In the genomic region with DNA sequence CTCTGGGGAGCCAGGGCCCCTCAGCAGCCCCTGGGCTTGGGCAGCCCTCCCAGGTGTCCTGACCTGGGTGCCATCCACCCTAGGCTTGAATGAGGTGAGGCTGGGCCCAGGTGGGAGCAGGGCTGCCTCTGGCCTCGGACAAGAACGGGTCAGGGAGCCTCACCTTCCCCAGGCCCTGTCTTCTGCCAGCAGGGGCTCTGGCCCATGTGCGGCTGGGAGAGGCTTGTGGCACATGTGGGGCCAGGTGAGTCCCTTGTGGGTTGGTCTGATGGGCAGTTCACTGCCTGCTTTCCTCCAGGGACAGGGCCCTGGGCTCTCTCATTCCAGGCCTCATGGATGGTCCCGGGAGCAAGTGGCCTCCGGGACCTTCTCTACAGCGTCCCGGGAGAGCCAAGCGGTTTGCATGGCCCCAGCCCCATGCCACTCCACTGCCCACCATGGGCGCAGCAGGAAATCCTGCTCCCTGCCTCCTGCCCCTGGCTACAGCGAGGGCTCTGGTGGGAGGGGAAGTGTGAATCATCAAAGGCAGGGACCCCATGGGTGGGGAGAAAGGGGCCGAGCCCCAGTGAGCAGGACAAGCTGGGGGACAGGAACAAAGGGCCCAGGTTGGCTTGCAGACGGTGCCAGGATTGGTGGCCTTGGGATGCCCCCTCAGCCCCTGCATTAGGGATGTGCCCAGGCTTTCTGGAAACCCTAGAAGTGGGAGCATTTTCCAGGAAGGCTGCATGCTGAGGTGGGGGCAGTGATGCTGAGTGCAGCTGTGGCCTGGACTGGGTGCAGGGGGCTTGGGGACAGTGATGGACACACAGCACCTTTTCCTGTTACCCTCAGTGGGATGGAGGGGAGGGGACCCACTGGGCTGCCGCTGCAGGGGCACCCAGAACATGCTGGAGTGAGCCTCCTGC, we compare ENCODE assay signal across 17 cellular contexts. TPM values are rescaled to one million over a fixed set of nuclear protein-coding genes. Genes with fewer than 3 reads are reported as not detected.
DNase-seq lines count a peak whose midpoint lies in the region; ATAC-seq and TF ChIP-seq lines count a peak whose summit lies in the region.
"Had no signal": no experiment of that assay in that cellular context is flagged by ENCODE, and none has a peak within 500 bp of the region (broad histone marks: within the 10 kb centered on the region; RNA-seq: fewer than 3 reads in every experiment).

No MANE protein-coding gene starts in this region.

- no peak overlapping the region for H2BK120ac ChIP-seq in IMR-90 (ENCODE audit: low read depth, low read length)

- no peak overlapping the region for H2AFZ ChIP-seq in IMR-90 (replicated peaks; ENCODE audit: low read length, poor library complexity)

- H3K23ac ChIP-seq in IMR-90 (ENCODE audit: low read depth, low read length): no peak overlapping the region

- H3K14ac ChIP-seq in IMR-90 (replicated peaks; ENCODE audit: low read depth, low read length): no peak overlapping the region

- H3K4ac ChIP-seq in IMR-90 (ENCODE audit: low read depth, low read length): no peak overlapping the region

- 100% methylated on average over 1 of the region's 13 CpGs; no CpG with 5 or more reads in 1 of the 2 experiments for WGBS in IMR-90 (ENCODE audit: extremely low coverage in 2 of 2, insufficient read length in 1 of 2), 2 experiments
- 74 to 77% methylated on average over 12 of the region's 13 CpGs for WGBS in tibial nerve, 2 donors

- H4K91ac ChIP-seq in IMR-90 (ENCODE audit: insufficient read depth, low read depth, low read length): no peak overlapping the region

- no peak overlapping the region for H3K56ac ChIP-seq in IMR-90 (ENCODE audit: extremely low read depth, insufficient read depth, low read length)

- H3K36me3 ChIP-seq in IMR-90 (ENCODE audit: control insufficient read depth, insufficient read depth, low read length): peaks cover 41% of the 10 kb centered on the region
- peaks cover 0 to 85% (median 0%) of the 10 kb centered on the region in 3 donors for H3K36me3 ChIP-seq in tibial nerve
- H3K36me3 ChIP-seq: SJCRH30 had no signal

- TF ChIP-seq CTCF in IMR-90 (conservative IDR thresholded peaks at IDR 0.05; ENCODE audit: low read depth, low read length) (no peak), tibial nerve (IDR thresholded peaks at IDR 0.05) (no peak)

- H4K5ac ChIP-seq in IMR-90 (ENCODE audit: low read depth, low read length): no peak overlapping the region

- no peak for TF ChIP-seq RAD21 in IMR-90 (IDR thresholded peaks at IDR 0.05; ENCODE audit: low read length)

- CTCF ChIA-PET in IMR-90 (lab: Yijun Ruan, JAX): no interaction called here

- H3K9ac ChIP-seq in IMR-90 (ENCODE audit: low read depth, low read length): no peak overlapping the region

- intact Hi-C loops in IMR-90 (cut with micrococcal nuclease): no loop called here
- intact Hi-C loops in left colon (cut with DNase I, micrococcal nuclease): no loop called here

- POLR2A ChIA-PET in IMR-90 (lab: Charles Lee; ENCODE audit: unreplicated experiment): no interaction called here

- no peak overlapping the region for H4K8ac ChIP-seq in IMR-90 (ENCODE audit: low read depth in 2 of 2, low read length in 2 of 2)

- in situ Hi-C loops in IMR-90 (cut with MboI; ENCODE audit: low sequenced_read_pairs): no loop called here

- peaks cover 20% of the 10 kb centered on the region for H3K9me1 ChIP-seq in IMR-90 (ENCODE audit: insufficient read depth, low read length)

- H2BK20ac ChIP-seq in IMR-90 (ENCODE audit: low read depth, low read length): no peak overlapping the region

- no peak for ATAC-seq in IMR-90 (ENCODE audit: low read depth)
- peak; percentile 1 for ATAC-seq in left lobe of liver
- no peak for ATAC-seq in left colon
- no peak for ATAC-seq in GM21381 (IDR thresholded peaks at IDR 0.05; ENCODE audit: unreplicated experiment)
- ATAC-seq: activated T-cell treated with anti-CD3 and anti-CD28 coated beads, Interleukin-2, amount 50 U/mL, for 4 hours; CD8-positive, alpha-beta T cell; esophagus mucosa; stimulated activated naive CD8-positive, alpha-beta T cell treated with anti-CD3 and anti-CD28 coated beads, Interleukin-15, amount 100 ng/mL, for 72 hours had no signal

- H3K4me1 ChIP-seq in IMR-90 (ENCODE audit: control insufficient read depth, insufficient read depth, low read length) (peaks cover 29% of the 10 kb centered on the region), tibial nerve (peaks cover 0 to 97% (median 35%) of the 10 kb centered on the region in 4 donors)

- no peak overlapping the region for H3K4me2 ChIP-seq in IMR-90 (ENCODE audit: low read depth, low read length)

- peaks cover 0 to 89% of the 10 kb centered on the region in 2 experiments; a peak in 2 of 4 replicates for H3K79me1 ChIP-seq in IMR-90 (ENCODE audit: low read depth in 1 of 2, low read length in 2 of 2)

- peaks cover 83% of the 10 kb centered on the region for H4K20me1 ChIP-seq in IMR-90 (ENCODE audit: insufficient read depth, low read length)

- H2AK9ac ChIP-seq in IMR-90 (replicated peaks; ENCODE audit: low read depth, low read length, poor library complexity): peak overlapping the region; percentile 82

- H3K9me3 ChIP-seq in IMR-90 (ENCODE audit: control insufficient read depth, insufficient read depth, low read length) (no peaks in the 10 kb centered on the region), tibial nerve (no peaks in the 10 kb centered on the region)
- H3K9me3 ChIP-seq: SJCRH30 had no signal

- H3K27me3 ChIP-seq in IMR-90 (ENCODE audit: control insufficient read depth, insufficient read depth, low read length): no peaks in the 10 kb centered on the region
- no peaks in the 10 kb centered on the region for H3K27me3 ChIP-seq in tibial nerve
- H3K27me3 ChIP-seq: SJCRH30 had no signal

- TF ChIP-seq POLR2A in IMR-90 (IDR thresholded peaks at IDR 0.05; ENCODE audit: low read depth, low read length) (0 out of 2 replicates have a peak, but pooled peaks have one; percentile 16), tibial nerve (IDR thresholded peaks at IDR 0.05) (no peak)

- DNase-seq in IMR-90: no peak
- no peak for DNase-seq in left lobe of liver (ENCODE audit: low spot score)
- no peak for DNase-seq in tibial nerve (ENCODE audit: low spot score in 2 of 2)
- no peak for DNase-seq in left colon
- DNase-seq in NCI-H69 (lab: John Stamatoyannopoulos, UW): no peak
- DNase-seq: activated CD4-positive, alpha-beta T cell treated with anti-CD3 and anti-CD28 coated beads, Interleukin-2, amount 50 U/mL, for 48 hours; activated T-cell treated with anti-CD3 and anti-CD28 coated beads, Interleukin-2, amount 50 U/mL, for 4 hours; CD8-positive, alpha-beta T cell; cortex of kidney; hippocampal formation; NCI-H1436; NCI-H446; SJCRH30; stimulated activated naive CD8-positive, alpha-beta T cell treated with anti-CD3 and anti-CD28 coated beads, Interleukin-15, amount 100 ng/mL, for 72 hours had no signal

- H2BK5ac ChIP-seq in IMR-90 (ENCODE audit: low read depth, low read length, poor library complexity, severe bottlenecking): peak overlapping the region; percentile 14

- no peak for TF ChIP-seq EP300 in tibial nerve (IDR thresholded peaks at IDR 0.05)

- no peak overlapping the region for H2AK5ac ChIP-seq in IMR-90 (ENCODE audit: low read depth, low read length)

- dilution Hi-C loops in IMR-90 (cut with HindIII; ENCODE audit: low sequenced_read_pairs, unreplicated experiment): no loop called here

- H3K4me3 ChIP-seq in IMR-90 (ENCODE audit: insufficient read depth, low read depth, low read length) (no peak overlapping the region), tibial nerve (no peak overlapping the region)
- H3K4me3 ChIP-seq: SJCRH30 had no signal

- H2BK15ac ChIP-seq in IMR-90 (ENCODE audit: low read depth, low read length): no peak overlapping the region

- no TSS peak for BruUV-seq in IMR-90 (replicated peaks; lab: Mats Ljungman, UMichigan)

- no peak overlapping the region for H3K18ac ChIP-seq in IMR-90 (ENCODE audit: low read depth, low read length)

- H3K27ac ChIP-seq in IMR-90 (ENCODE audit: insufficient read depth, low read length) (no peak overlapping the region; the same call in 1 of the 2 replicates), angular gyrus (ENCODE audit: low read depth, low read length) (peak overlapping the region; percentile 40), tibial nerve (peak overlapping the region; percentile 42 to 85 (median 63))
- H3K27ac ChIP-seq: SJCRH30 had no signal

TF ChIP-seq in IMR-90, 13 proteins besides CTCF, POLR2A, EP300 and RAD21 (continues in another document):
- TF ChIP-seq SMC3 (IDR thresholded peaks at IDR 0.05; ENCODE audit: low read depth, low read length): no peak
- no peak; the same call in 1 of the 2 replicates for TF ChIP-seq MAZ (IDR thresholded peaks at IDR 0.05; ENCODE audit: borderline replicate concordance, low read depth, low read length)
- no peak for TF ChIP-seq NFE2L2 (IDR thresholded peaks at IDR 0.05; ENCODE audit: low read depth, low read length)
- no peak for TF ChIP-seq BHLHE40 (IDR thresholded peaks at IDR 0.05; ENCODE audit: low read depth, low read length)

RNA-seq across cellular contexts. Expression of a gene that starts 12.2 kb away (rescaled TPM):
- total RNA-seq in IMR-90 (2012; rRNA removed) (9.3 and 10.3 TPM in 2 replicates), left lobe of liver (22.3 TPM), tibial nerve (10 to 100 TPM; 31.0 to 58.1 (median 32.9) TPM), left colon (1 to 10 TPM; 2.2 to 4.8 TPM)
- 83.8 and 87.2 TPM in 2 replicates for polyA plus RNA-seq in IMR-90 (2012; rRNA removed)
- 83.6 and 183 TPM in 2 replicates for polyA plus RNA-seq in IMR-90 (2012; cell fraction: cytosol; rRNA removed)
- polyA plus RNA-seq in IMR-90 (2012; cell fraction: nucleus; rRNA removed; ENCODE audit: low replicate concordance): 42.8 and 134 TPM in 2 replicates

RNA-seq across cellular contexts. Expression of a gene that starts 32.6 kb away (rescaled TPM):
- 6.3 and 7.8 TPM in 2 replicates for total RNA-seq in IMR-90 (2012; rRNA removed)
- polyA plus RNA-seq in IMR-90 (2012; rRNA removed): 23.6 and 26.7 TPM in 2 replicates
- polyA plus RNA-seq in IMR-90 (2012; cell fraction: cytosol; rRNA removed): 4.2 and 9.3 TPM in 2 replicates
- polyA plus RNA-seq in IMR-90 (2012; cell fraction: nucleus; rRNA removed; ENCODE audit: low replicate concordance): 135 and 301 TPM in 2 replicates
- total RNA-seq in left lobe of liver: 9.6 TPM
- total RNA-seq in tibial nerve: 10 to 100 TPM; 27.8 to 77.4 (median 52.1) TPM
- total RNA-seq in left colon: 10 to 100 TPM; 43.9 to 48.0 TPM

RNA-seq across cellular contexts. Expression of a gene that starts 32.7 kb away (rescaled TPM):
- 17.9 and 25.6 TPM in 2 replicates for total RNA-seq in IMR-90 (2012; rRNA removed)
- polyA plus RNA-seq in IMR-90 (2012; rRNA removed): 48.4 and 69.5 TPM in 2 replicates
- 84.0 and 105 TPM in 2 replicates for polyA plus RNA-seq in IMR-90 (2012; cell fraction: cytosol; rRNA removed)
- 70.0 and 101 TPM in 2 replicates for polyA plus RNA-seq in IMR-90 (2012; cell fraction: nucleus; rRNA removed; ENCODE audit: low replicate concordance)
- 41.0 TPM for total RNA-seq in left lobe of liver
- total RNA-seq in tibial nerve: 10 to 100 TPM; 45.1 to 95.1 (median 60.7) TPM
- 10 to 100 TPM; 26.9 to 31.8 TPM for total RNA-seq in left colon

RNA-seq across cellular contexts. Expression of a gene that starts 41.8 kb away (rescaled TPM):
- total RNA-seq in IMR-90 (2012; rRNA removed) (36.9 and 38.0 TPM in 2 replicates), left lobe of liver (57.0 TPM), tibial nerve (10 to 100 TPM; 37.6 to 53.0 (median 49.2) TPM), left colon (10 to 100 TPM; 43.6 to 56.7 TPM)
- polyA plus RNA-seq in IMR-90 (2012; rRNA removed): 40.2 TPM in 2 replicates
- 28.2 and 36.0 TPM in 2 replicates for polyA plus RNA-seq in IMR-90 (2012; cell fraction: cytosol; rRNA removed)
- polyA plus RNA-seq in IMR-90 (2012; cell fraction: nucleus; rRNA removed; ENCODE audit: low replicate concordance): 75.3 and 86.2 TPM in 2 replicates
